Comparison of ENCODE assay signal across 12 cellular contexts in genomic region chr19:10762656-10763055, GRCh38. TPM values are rescaled to one million over a fixed set of nuclear protein-coding genes. Genes with fewer than 3 reads are reported as not detected.
DNase-seq lines count a peak whose midpoint lies in the region; ATAC-seq and FAIRE-seq lines count a peak whose summit lies in the region.
"Had no signal": no experiment of that assay in that cellular context is flagged by ENCODE, and none has a peak within 500 bp of the region (broad histone marks: within the 10 kb centered on the region; RNA-seq: fewer than 3 reads in every experiment).

No MANE protein-coding gene starts in this region.

- ATAC-seq in activated T-cell treated with anti-CD3 and anti-CD28 coated beads, Interleukin-2, amount 50 U/mL, for 4 hours: no peak
- no peak for ATAC-seq in HG02571 (IDR thresholded peaks at IDR 0.05; ENCODE audit: unreplicated experiment)

- 59% methylated on average over 1 of the region's 1 CpG for WGBS in thymus

- H3K4me3 ChIP-seq in thymus (ENCODE audit: low read length): no peak overlapping the region

- no peaks in the 10 kb centered on the region for H3K9me3 Mint-ChIP-seq in activated T-cell treated with anti-CD3 and anti-CD28 coated beads, Interleukin-2, amount 50 U/mL, for 4 hours
- H3K9me3 Mint-ChIP-seq in activated T-helper 1 cell treated with anti-CD3 and anti-CD28 coated beads, Interleukin-12 subunit alpha, Interleukin-12 subunit beta, Interleukin-2, Interleukin-4 antibody, amounts not matched to agents 30 ng/mL and 10 ng/mL and 1 ng/mL, durations not matched to agents 14 hours and 24 hours and 36 hours: no peaks in the 10 kb centered on the region
- H3K9me3 Mint-ChIP-seq in immature natural killer cell: no peaks in the 10 kb centered on the region

- no peaks in the 10 kb centered on the region for H3K27me3 ChIP-seq in thymus (ENCODE audit: control insufficient read depth, insufficient read depth)

- H3K9me3 ChIP-seq in thymus (ENCODE audit: control insufficient read depth): no peaks in the 10 kb centered on the region

- peak overlapping the region; percentile 93 for H3K27ac Mint-ChIP-seq in activated T-helper 1 cell treated with anti-CD3 and anti-CD28 coated beads, Interleukin-12 subunit alpha, Interleukin-12 subunit beta, Interleukin-2, Interleukin-4 antibody, amounts not matched to agents 30 ng/mL and 10 ng/mL and 1 ng/mL, durations not matched to agents 14 hours and 24 hours and 36 hours
- H3K27ac Mint-ChIP-seq in immature natural killer cell: peak overlapping the region; percentile 87 to 94 (median 92)

- no peaks in the 10 kb centered on the region for H3K27me3 Mint-ChIP-seq in activated T-cell treated with anti-CD3 and anti-CD28 coated beads, Interleukin-2, amount 50 U/mL, for 4 hours (ENCODE audit: low read depth)
- H3K27me3 Mint-ChIP-seq in activated T-helper 1 cell treated with anti-CD3 and anti-CD28 coated beads, Interleukin-12 subunit alpha, Interleukin-12 subunit beta, Interleukin-2, Interleukin-4 antibody, amounts not matched to agents 30 ng/mL and 10 ng/mL and 1 ng/mL, durations not matched to agents 14 hours and 24 hours and 36 hours (ENCODE audit: insufficient read depth): no peaks in the 10 kb centered on the region
- peaks cover 7 to 25% (median 17%) of the 10 kb centered on the region in 3 donors for H3K27me3 Mint-ChIP-seq in immature natural killer cell (ENCODE audit: low read depth in 3 of 3)

- H3K4me1 ChIP-seq in thymus (ENCODE audit: control insufficient read depth, insufficient read depth, low read length): peaks cover 30% of the 10 kb centered on the region

- no peak for FAIRE-seq in GM19239 (lab: Jason Lieb, UNC)

- peaks cover 21% of the 10 kb centered on the region for H3K36me3 Mint-ChIP-seq in activated T-cell treated with anti-CD3 and anti-CD28 coated beads, Interleukin-2, amount 50 U/mL, for 4 hours (ENCODE audit: insufficient read depth)
- H3K36me3 Mint-ChIP-seq in activated T-helper 1 cell treated with anti-CD3 and anti-CD28 coated beads, Interleukin-12 subunit alpha, Interleukin-12 subunit beta, Interleukin-2, Interleukin-4 antibody, amounts not matched to agents 30 ng/mL and 10 ng/mL and 1 ng/mL, durations not matched to agents 14 hours and 24 hours and 36 hours (ENCODE audit: low read depth): peaks cover 28% of the 10 kb centered on the region
- H3K36me3 Mint-ChIP-seq in immature natural killer cell: peaks cover 5 to 8% (median 6%) of the 10 kb centered on the region in 3 donors

- H3K36me3 ChIP-seq in thymus (ENCODE audit: control insufficient read depth, insufficient read depth): peaks cover 33% of the 10 kb centered on the region

- H3K4me1 Mint-ChIP-seq in activated T-cell treated with anti-CD3 and anti-CD28 coated beads, Interleukin-2, amount 50 U/mL, for 4 hours (ENCODE audit: low read depth): peaks cover 70% of the 10 kb centered on the region
- peaks cover 77% of the 10 kb centered on the region for H3K4me1 Mint-ChIP-seq in activated T-helper 1 cell treated with anti-CD3 and anti-CD28 coated beads, Interleukin-12 subunit alpha, Interleukin-12 subunit beta, Interleukin-2, Interleukin-4 antibody, amounts not matched to agents 30 ng/mL and 10 ng/mL and 1 ng/mL, durations not matched to agents 14 hours and 24 hours and 36 hours (ENCODE audit: low read depth)
- peaks cover 79 to 86% of the 10 kb centered on the region in 2 donors for H3K4me1 Mint-ChIP-seq in immature natural killer cell

- DNase-seq in activated T-cell treated with anti-CD3 and anti-CD28 coated beads, Interleukin-2, amount 50 U/mL, for 1 hour: peak; percentile 49
- no peak for DNase-seq in activated T-cell treated with anti-CD3 and anti-CD28 coated beads, Interleukin-2, amount 50 U/mL, for 4 hours
- peak; percentile 46 for DNase-seq in activated T-helper 1 cell treated with anti-CD3 and anti-CD28 coated beads, Interleukin-12 subunit alpha, Interleukin-12 subunit beta, Interleukin-2, Interleukin-4 antibody, amounts not matched to agents 30 ng/mL and 10 ng/mL and 1 ng/mL, durations not matched to agents 14 hours and 24 hours and 36 hours (ENCODE audit: low spot score)
- DNase-seq in immature natural killer cell (peak in 2 of 3 donors; percentile 21 to 32), GM19239 (ENCODE audit: insufficient read length, low spot score) (no peak), NCI-H345 (lab: John Stamatoyannopoulos, UW) (no peak)
- DNase-seq: effector CD4-positive, alpha-beta T cell; left cardiac atrium; NCI-H510A; WERI-Rb-1 had no signal

- H3K4me3 Mint-ChIP-seq in activated T-cell treated with anti-CD3 and anti-CD28 coated beads, Interleukin-2, amount 50 U/mL, for 4 hours: no peak overlapping the region
- peak overlapping the region; percentile 72 for H3K4me3 Mint-ChIP-seq in activated T-helper 1 cell treated with anti-CD3 and anti-CD28 coated beads, Interleukin-12 subunit alpha, Interleukin-12 subunit beta, Interleukin-2, Interleukin-4 antibody, amounts not matched to agents 30 ng/mL and 10 ng/mL and 1 ng/mL, durations not matched to agents 14 hours and 24 hours and 36 hours
- H3K4me3 Mint-ChIP-seq in immature natural killer cell: peak overlapping the region; percentile 62 to 73 (median 68)

- H3K27ac ChIP-seq in thymus (ENCODE audit: low read depth): peak overlapping the region; percentile 74
- H3K27ac ChIP-seq: WERI-Rb-1 had no signal

- intact Hi-C loops in activated T-helper 1 cell treated with anti-CD3 and anti-CD28 coated beads, Interleukin-12 subunit alpha, Interleukin-12 subunit beta, Interleukin-2, Interleukin-4 antibody, amounts not matched to agents 30 ng/mL and 10 ng/mL and 1 ng/mL, durations not matched to agents 14 hours and 24 hours and 36 hours (cut with micrococcal nuclease): no loop called here

RNA-seq across cellular contexts. Expression of gene DNM2, which starts 44.8 kb away (rescaled TPM):
- total RNA-seq in activated T-cell treated with anti-CD3 and anti-CD28 coated beads, Interleukin-2, amount 50 U/mL, for 4 hours: 100 to 1,000 TPM; 152 to 161 (median 158) TPM
- total RNA-seq in activated T-helper 1 cell treated with anti-CD3 and anti-CD28 coated beads, Interleukin-12 subunit alpha, Interleukin-12 subunit beta, Interleukin-2, Interleukin-4 antibody, amounts not matched to agents 30 ng/mL and 10 ng/mL and 1 ng/mL, durations not matched to agents 14 hours and 24 hours and 36 hours: 236 and 240 TPM in 2 replicates
- polyA plus RNA-seq in immature natural killer cell: 100 to 1,000 TPM in 1 of 3 donors, 10 to 100 TPM in 2; 62.9 to 170 (median 92.7) TPM
- 102 TPM for polyA plus RNA-seq in thymus

Comparison
In these comparisons a context has a peak if more than half of its experiments do, and no peak if none do; other contexts are left out.
1. DNase-seq: peak in activated T-cell treated with anti-CD3 and anti-CD28 coated beads, Interleukin-2, amount 50 U/mL, for 1 hour (single experiment), activated T-helper 1 cell treated with anti-CD3 and anti-CD28 coated beads, Interleukin-12 subunit alpha, Interleukin-12 subunit beta, Interleukin-2, Interleukin-4 antibody, amounts not matched to agents 30 ng/mL and 10 ng/mL and 1 ng/mL, durations not matched to agents 14 hours and 24 hours and 36 hours (single experiment) and immature natural killer cell (2 of 3); none in activated T-cell treated with anti-CD3 and anti-CD28 coated beads, Interleukin-2, amount 50 U/mL, for 4 hours (single experiment), GM19239 (single experiment) and NCI-H345 (single experiment).